Comparison of ENCODE assay signal across 2 cellular contexts in the genomic region with DNA sequence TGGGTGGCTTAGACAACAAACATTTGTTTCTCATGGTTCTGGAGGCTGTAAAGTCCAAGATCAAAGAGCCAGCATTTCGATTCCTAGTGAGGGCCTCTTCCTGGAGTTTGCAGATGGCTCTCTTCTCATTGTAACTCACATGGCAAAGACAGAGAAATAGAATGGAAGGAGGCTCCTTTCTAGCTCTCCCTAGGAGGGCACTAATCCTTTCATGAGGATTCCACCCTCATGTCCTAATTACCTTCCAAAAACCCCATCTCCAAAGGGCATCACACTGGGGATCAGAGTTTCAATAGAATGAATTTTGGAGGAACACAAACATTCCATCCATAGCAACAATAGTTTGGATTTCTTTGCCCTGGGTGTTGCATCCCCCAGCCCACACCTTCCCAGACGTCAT.
TF ChIP-seq lines count a peak whose summit lies in the region.

No MANE protein-coding gene starts in this region.

TF ChIP-seq in HepG2, 621 proteins besides CTCF, POLR2A, EP300 and RAD21 (continued from another document):
- no peak for TF ChIP-seq IKZF1 (IDR thresholded peaks at IDR 0.05)
- TF ChIP-seq, protein P1, sequence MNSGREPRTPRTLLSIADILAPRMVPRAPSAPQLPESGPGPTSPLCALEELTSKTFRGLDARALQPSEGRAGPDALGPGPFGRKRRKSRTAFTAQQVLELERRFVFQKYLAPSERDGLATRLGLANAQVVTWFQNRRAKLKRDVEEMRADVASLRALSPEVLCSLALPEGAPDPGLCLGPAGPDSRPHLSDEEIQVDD (CRISPR knock-in tag; IDR thresholded peaks at IDR 0.05; ENCODE audit: borderline replicate concordance), result no peak

TF ChIP-seq in SK-N-SH treated with all-trans-retinoic acid at 6 μM for 48 hours, 23 proteins besides CTCF, POLR2A, EP300 and RAD21 (continued from another document):
- TF ChIP-seq, protein P2, sequence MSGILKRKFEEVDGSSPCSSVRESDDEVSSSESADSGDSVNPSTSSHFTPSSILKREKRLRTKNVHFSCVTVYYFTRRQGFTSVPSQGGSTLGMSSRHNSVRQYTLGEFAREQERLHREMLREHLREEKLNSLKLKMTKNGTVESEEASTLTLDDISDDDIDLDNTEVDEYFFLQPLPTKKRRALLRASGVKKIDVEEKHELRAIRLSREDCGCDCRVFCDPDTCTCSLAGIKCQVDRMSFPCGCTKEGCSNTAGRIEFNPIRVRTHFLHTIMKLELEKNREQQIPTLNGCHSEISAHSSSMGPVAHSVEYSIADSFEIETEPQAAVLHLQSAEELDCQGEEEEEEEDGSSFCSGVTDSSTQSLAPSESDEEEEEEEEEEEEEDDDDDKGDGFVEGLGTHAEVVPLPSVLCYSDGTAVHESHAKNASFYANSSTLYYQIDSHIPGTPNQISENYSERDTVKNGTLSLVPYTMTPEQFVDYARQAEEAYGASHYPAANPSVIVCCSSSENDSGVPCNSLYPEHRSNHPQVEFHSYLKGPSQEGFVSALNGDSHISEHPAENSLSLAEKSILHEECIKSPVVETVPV (CRISPR knock-in tag; IDR thresholded peaks at IDR 0.05), result no peak
- TF ChIP-seq ZC3H10 (CRISPR knock-in tag; IDR thresholded peaks at IDR 0.05) (no peak), ZFP30 (CRISPR knock-in tag; IDR thresholded peaks at IDR 0.05) (no peak), ZNF565 (CRISPR knock-in tag; conservative IDR thresholded peaks at IDR 0.05; ENCODE audit: low read depth) (no peak), SNAI2 (CRISPR knock-in tag; IDR thresholded peaks at IDR 0.05) (no peak), CSDC2 (CRISPR knock-in tag; IDR thresholded peaks at IDR 0.05) (no peak), BACH2 (CRISPR knock-in tag; IDR thresholded peaks at IDR 0.05; ENCODE audit: borderline replicate concordance) (no peak), PPARA (CRISPR knock-in tag; IDR thresholded peaks at IDR 0.05; ENCODE audit: borderline replicate concordance) (no peak), ZNF70 (CRISPR knock-in tag; IDR thresholded peaks at IDR 0.05) (no peak), TOX (CRISPR knock-in tag; IDR thresholded peaks at IDR 0.05; ENCODE audit: borderline replicate concordance) (no peak), ESRRG (CRISPR knock-in tag; IDR thresholded peaks at IDR 0.05) (no peak), GLIS3 (CRISPR knock-in tag; IDR thresholded peaks at IDR 0.05) (no peak), ISL1 (CRISPR knock-in tag; IDR thresholded peaks at IDR 0.05) (no peak), TCF4 (CRISPR knock-in tag; IDR thresholded peaks at IDR 0.05; ENCODE audit: borderline replicate concordance) (no peak), OSR1 (CRISPR knock-in tag; IDR thresholded peaks at IDR 0.05) (no peak), RARB (CRISPR knock-in tag; IDR thresholded peaks at IDR 0.05) (no peak)
- TF ChIP-seq, protein P3, sequence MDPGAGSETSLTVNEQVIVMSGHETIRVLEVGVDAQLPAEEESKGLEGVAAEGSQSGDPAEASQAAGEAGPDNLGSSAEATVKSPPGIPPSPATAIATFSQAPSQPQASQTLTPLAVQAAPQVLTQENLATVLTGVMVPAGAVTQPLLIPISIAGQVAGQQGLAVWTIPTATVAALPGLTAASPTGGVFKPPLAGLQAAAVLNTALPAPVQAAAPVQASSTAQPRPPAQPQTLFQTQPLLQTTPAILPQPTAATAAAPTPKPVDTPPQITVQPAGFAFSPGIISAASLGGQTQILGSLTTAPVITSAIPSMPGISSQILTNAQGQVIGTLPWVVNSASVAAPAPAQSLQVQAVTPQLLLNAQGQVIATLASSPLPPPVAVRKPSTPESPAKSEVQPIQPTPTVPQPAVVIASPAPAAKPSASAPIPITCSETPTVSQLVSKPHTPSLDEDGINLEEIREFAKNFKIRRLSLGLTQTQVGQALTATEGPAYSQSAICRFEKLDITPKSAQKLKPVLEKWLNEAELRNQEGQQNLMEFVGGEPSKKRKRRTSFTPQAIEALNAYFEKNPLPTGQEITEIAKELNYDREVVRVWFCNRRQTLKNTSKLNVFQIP (CRISPR knock-in tag; IDR thresholded peaks at IDR 0.05; ENCODE audit: borderline replicate concordance, low read depth), result no peak
- TF ChIP-seq, protein P4, sequence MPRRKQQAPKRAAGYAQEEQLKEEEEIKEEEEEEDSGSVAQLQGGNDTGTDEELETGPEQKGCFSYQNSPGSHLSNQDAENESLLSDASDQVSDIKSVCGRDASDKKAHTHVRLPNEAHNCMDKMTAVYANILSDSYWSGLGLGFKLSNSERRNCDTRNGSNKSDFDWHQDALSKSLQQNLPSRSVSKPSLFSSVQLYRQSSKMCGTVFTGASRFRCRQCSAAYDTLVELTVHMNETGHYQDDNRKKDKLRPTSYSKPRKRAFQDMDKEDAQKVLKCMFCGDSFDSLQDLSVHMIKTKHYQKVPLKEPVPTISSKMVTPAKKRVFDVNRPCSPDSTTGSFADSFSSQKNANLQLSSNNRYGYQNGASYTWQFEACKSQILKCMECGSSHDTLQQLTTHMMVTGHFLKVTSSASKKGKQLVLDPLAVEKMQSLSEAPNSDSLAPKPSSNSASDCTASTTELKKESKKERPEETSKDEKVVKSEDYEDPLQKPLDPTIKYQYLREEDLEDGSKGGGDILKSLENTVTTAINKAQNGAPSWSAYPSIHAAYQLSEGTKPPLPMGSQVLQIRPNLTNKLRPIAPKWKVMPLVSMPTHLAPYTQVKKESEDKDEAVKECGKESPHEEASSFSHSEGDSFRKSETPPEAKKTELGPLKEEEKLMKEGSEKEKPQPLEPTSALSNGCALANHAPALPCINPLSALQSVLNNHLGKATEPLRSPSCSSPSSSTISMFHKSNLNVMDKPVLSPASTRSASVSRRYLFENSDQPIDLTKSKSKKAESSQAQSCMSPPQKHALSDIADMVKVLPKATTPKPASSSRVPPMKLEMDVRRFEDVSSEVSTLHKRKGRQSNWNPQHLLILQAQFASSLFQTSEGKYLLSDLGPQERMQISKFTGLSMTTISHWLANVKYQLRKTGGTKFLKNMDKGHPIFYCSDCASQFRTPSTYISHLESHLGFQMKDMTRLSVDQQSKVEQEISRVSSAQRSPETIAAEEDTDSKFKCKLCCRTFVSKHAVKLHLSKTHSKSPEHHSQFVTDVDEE (CRISPR knock-in tag; IDR thresholded peaks at IDR 0.05), result no peak
- TF ChIP-seq, protein P5, sequence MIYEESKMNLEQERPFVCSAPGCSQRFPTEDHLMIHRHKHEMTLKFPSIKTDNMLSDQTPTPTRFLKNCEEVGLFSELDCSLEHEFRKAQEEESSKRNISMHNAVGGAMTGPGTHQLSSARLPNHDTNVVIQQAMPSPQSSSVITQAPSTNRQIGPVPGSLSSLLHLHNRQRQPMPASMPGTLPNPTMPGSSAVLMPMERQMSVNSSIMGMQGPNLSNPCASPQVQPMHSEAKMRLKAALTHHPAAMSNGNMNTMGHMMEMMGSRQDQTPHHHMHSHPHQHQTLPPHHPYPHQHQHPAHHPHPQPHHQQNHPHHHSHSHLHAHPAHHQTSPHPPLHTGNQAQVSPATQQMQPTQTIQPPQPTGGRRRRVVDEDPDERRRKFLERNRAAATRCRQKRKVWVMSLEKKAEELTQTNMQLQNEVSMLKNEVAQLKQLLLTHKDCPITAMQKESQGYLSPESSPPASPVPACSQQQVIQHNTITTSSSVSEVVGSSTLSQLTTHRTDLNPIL (CRISPR knock-in tag; IDR thresholded peaks at IDR 0.05; ENCODE audit: low read depth), result no peak
